9 cellular contexts compared by ENCODE assay signal in genomic region chr10:25174461-25175230, GRCh38. TPM values are rescaled to one million over a fixed set of nuclear protein-coding genes. Genes with fewer than 3 reads are reported as not detected.
DNase-seq lines count a peak whose midpoint lies in the region; ATAC-seq, FAIRE-seq and TF ChIP-seq lines count a peak whose summit lies in the region.
"Had no signal": no experiment of that assay in that cellular context is flagged by ENCODE, and none has a peak within 500 bp of the region (broad histone marks: within the 10 kb centered on the region; RNA-seq: fewer than 3 reads in every experiment).

TSS of gene GPR158 (plus strand) at chr10:25175001. CDS start at chr10:25175421, 420 bp downstream.

- TF ChIP-seq CTCF in gastroesophageal sphincter (IDR thresholded peaks at IDR 0.05) (no peak), nephron progenitor cell (IDR thresholded peaks at IDR 0.05) (no peak), stomach (IDR thresholded peaks at IDR 0.05) (no peak)

- H3K9ac ChIP-seq in HUES48 (ENCODE audit: low read depth, low read length): peak within 1 kb of the TSS; percentile 33; the same call in 1 of the 2 replicates

- no peak within 1 kb of the TSS for H3K27ac Mint-ChIP-seq in activated naive CD4-positive, alpha-beta T cell treated with anti-CD3 and anti-CD28 coated beads, Interleukin-2, amount 50 U/mL, for 24 hours
- H3K27ac Mint-ChIP-seq in nephron progenitor cell: no peak within 1 kb of the TSS

- H3K27ac ChIP-seq in HUES48 (ENCODE audit: low read depth, low read length) (peak within 1 kb of the TSS; percentile 37), gastroesophageal sphincter (no peak within 1 kb of the TSS), stomach (peak within 1 kb of the TSS in 1 of 5 donors; percentile 55)

- intact Hi-C loops in stomach (cut with DNase I; ENCODE audit: low total_unique reads): no loop called here

- peaks cover 6% of the 10 kb centered on the region for H3K9me3 Mint-ChIP-seq in activated naive CD4-positive, alpha-beta T cell treated with anti-CD3 and anti-CD28 coated beads, Interleukin-2, amount 50 U/mL, for 24 hours
- no peaks in the 10 kb centered on the region for H3K9me3 Mint-ChIP-seq in nephron progenitor cell

- H3K9me3 ChIP-seq in HUES48 (ENCODE audit: control insufficient read depth, insufficient read depth, low read length): no peaks in the 10 kb centered on the region
- H3K9me3 ChIP-seq in gastroesophageal sphincter: no peaks in the 10 kb centered on the region
- H3K9me3 ChIP-seq in stomach: no peaks in the 10 kb centered on the region

- peaks cover 4% of the 10 kb centered on the region for H3K36me3 Mint-ChIP-seq in activated naive CD4-positive, alpha-beta T cell treated with anti-CD3 and anti-CD28 coated beads, Interleukin-2, amount 50 U/mL, for 24 hours
- no peaks in the 10 kb centered on the region for H3K36me3 Mint-ChIP-seq in nephron progenitor cell (ENCODE audit: low read depth)

- FAIRE-seq in GM12892 (lab: Jason Lieb, UNC): no peak
- FAIRE-seq: TTC549 had no signal

- peaks cover 11% of the 10 kb centered on the region for H3K4me1 ChIP-seq in HUES48 (ENCODE audit: control insufficient read depth, insufficient read depth, low read length)
- H3K4me1 ChIP-seq in gastroesophageal sphincter: peaks cover 0 to 28% (median 2%) of the 10 kb centered on the region in 3 donors
- peaks cover 10 to 28% (median 25%) of the 10 kb centered on the region in 4 donors for H3K4me1 ChIP-seq in stomach

- no CpG with 5 or more reads among the region's 83 CpGs for WGBS in gastroesophageal sphincter (ENCODE audit: low coverage in 1 of 2), 2 donors
- 0 to 8% (median 2%) methylated on average over 41 to 83 of the region's 83 CpGs for WGBS in stomach, 5 donors

- H3K27me3 Mint-ChIP-seq in activated naive CD4-positive, alpha-beta T cell treated with anti-CD3 and anti-CD28 coated beads, Interleukin-2, amount 50 U/mL, for 24 hours: peaks cover 47% of the 10 kb centered on the region
- H3K27me3 Mint-ChIP-seq in nephron progenitor cell (ENCODE audit: low read depth, poor library complexity): peaks cover 73% of the 10 kb centered on the region

- TF ChIP-seq EP300 in gastroesophageal sphincter (IDR thresholded peaks at IDR 0.05) (no peak), stomach (IDR thresholded peaks at IDR 0.05) (no peak)

- TF ChIP-seq POLR2A in gastroesophageal sphincter (IDR thresholded peaks at IDR 0.05) (no peak), stomach (IDR thresholded peaks at IDR 0.05) (no peak), GM12892 (IDR thresholded peaks at IDR 0.05; ENCODE audit: low read depth, low read length) (no peak)

- H3K27me3 ChIP-seq in HUES48 (ENCODE audit: control insufficient read depth, insufficient read depth, low read length) (peaks cover 50% of the 10 kb centered on the region), gastroesophageal sphincter (peaks cover 77% of the 10 kb centered on the region), stomach (peaks cover 12 to 76% (median 44%) of the 10 kb centered on the region in 3 donors)

- H3K36me3 ChIP-seq in HUES48 (ENCODE audit: control insufficient read depth, insufficient read depth, low read length) (no peaks in the 10 kb centered on the region), gastroesophageal sphincter (no peaks in the 10 kb centered on the region), stomach (no peaks in the 10 kb centered on the region)

- peak within 1 kb of the TSS; percentile 61 for H3K4me3 Mint-ChIP-seq in activated naive CD4-positive, alpha-beta T cell treated with anti-CD3 and anti-CD28 coated beads, Interleukin-2, amount 50 U/mL, for 24 hours
- H3K4me3 Mint-ChIP-seq in nephron progenitor cell: peak within 1 kb of the TSS; percentile 88

- ATAC-seq in gastroesophageal sphincter: peak; percentile 83

- DNase-seq in ELF-1 (ENCODE audit: low read depth, low spot score) (peak; percentile 95), nephron progenitor cell (peak; percentile 96), stomach (peak; percentile 91), GM12892 (ENCODE audit: insufficient read length) (no peak)

- H3K4me1 Mint-ChIP-seq in activated naive CD4-positive, alpha-beta T cell treated with anti-CD3 and anti-CD28 coated beads, Interleukin-2, amount 50 U/mL, for 24 hours: peaks cover 10% of the 10 kb centered on the region
- H3K4me1 Mint-ChIP-seq in nephron progenitor cell: peaks cover 12% of the 10 kb centered on the region

- H3K4me3 ChIP-seq in HUES48 (ENCODE audit: low read depth, low read length) (peak within 1 kb of the TSS; percentile 95), gastroesophageal sphincter (peak within 1 kb of the TSS; percentile 12 to 53), stomach (peak within 1 kb of the TSS; percentile 47 to 76 (median 56))

TF ChIP-seq in PFSK-1, 5 proteins besides CTCF, POLR2A, EP300 and RAD21:
- TF ChIP-seq FOXP2 (optimal IDR thresholded peaks at IDR 0.05; ENCODE audit: borderline replicate concordance, extremely low read depth, extremely low read length, insufficient read depth) (no peak), REST (IDR thresholded peaks at IDR 0.05; ENCODE audit: insufficient read depth in 1 of 2, low read depth in 2 of 2, low read length in 2 of 2) (peak; percentile 95 to 99)

RNA-seq across cellular contexts. Expression of gene GPR158, which starts in this region (rescaled TPM):
- polyA plus RNA-seq in PFSK-1 (2012; ENCODE audit: insufficient read length, low read depth): not detected
- total RNA-seq in gastroesophageal sphincter (under 1 TPM in 2 of 4 donors, not detected in 2; 0.07 to 0.27 TPM), stomach (1 to 10 TPM in 1 of 5 donors, not detected in 4; 1.1 TPM)
- under 1 TPM; 0.05 to 0.25 (median 0.15) TPM for polyA plus RNA-seq in stomach
- polyA plus RNA-seq in GM12892 (2012; ENCODE audit: missing spikeins): not detected

Comparison
In these comparisons a context has a peak if more than half of its experiments do, and no peak if none do; other contexts are left out.
1. Peak in ATAC-seq and H3K4me3 ChIP-seq in gastroesophageal sphincter; RNA of the gene not detected or under 1 TPM.
2. H3K4me3 ChIP-seq: peak in every context shown above with its lines; median percentile 95 in HUES48; 56 in stomach; 32 in gastroesophageal sphincter.